ENCODE assay signal across 39 cellular contexts in the genomic region with DNA sequence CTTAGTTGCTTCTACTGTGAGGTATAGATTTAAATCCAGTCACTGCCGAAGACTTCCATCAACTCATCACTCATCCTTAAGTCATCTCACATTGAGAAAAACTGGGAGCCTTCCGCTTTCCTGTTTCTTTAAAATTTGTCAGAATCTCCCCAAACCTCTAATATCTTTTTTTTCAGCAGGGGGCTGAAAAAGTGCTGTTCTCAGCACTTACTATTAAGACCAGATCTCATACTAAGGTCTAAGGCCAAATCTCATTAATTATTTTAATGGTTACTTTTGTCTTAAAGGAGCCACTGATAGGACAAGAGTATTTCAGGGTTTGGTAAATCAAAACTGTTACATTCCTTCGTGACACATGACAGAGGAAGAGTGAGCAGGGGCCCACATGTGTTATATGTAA.
"Had no signal": no experiment of that assay in that cellular context is flagged by ENCODE, and none has a peak within 500 bp of the region (broad histone marks: within the 10 kb centered on the region; RNA-seq: fewer than 3 reads in every experiment).

No MANE protein-coding gene starts in this region.

- H3K27me3 Mint-ChIP-seq: activated T-cell treated with anti-CD3 and anti-CD28 coated beads, Interleukin-2, amount 50 U/mL, for 24 hours had no signal

- H3K27ac ChIP-seq: adrenal gland, body of pancreas, brain microvascular endothelial cell, breast epithelium, cardiac muscle cell, VCaP had no signal

- H3K4me1 ChIP-seq: adrenal gland, body of pancreas, breast epithelium had no signal

- H3K4me3 Mint-ChIP-seq: activated B cell treated with CpG ODN at 0.5 μM for 24 hours; activated CD4-positive, alpha-beta memory T cell treated with anti-CD3 and anti-CD28 coated beads, Interleukin-2, amount 10 ng/mL, durations not matched to agents 7 days and 5 days; activated CD4-positive, alpha-beta T cell treated with anti-CD3 and anti-CD28 coated beads, Interleukin-2, amount 10 ng/mL, durations not matched to agents 7 days and 5 days; activated CD8-positive, alpha-beta memory T cell treated with anti-CD3 and anti-CD28 coated beads, Interleukin-2, amount 10 ng/mL, durations not matched to agents 7 days and 5 days; activated CD8-positive, alpha-beta T cell treated with anti-CD3 and anti-CD28 coated beads, Interleukin-2, amount 10 ng/mL, durations not matched to agents 7 days and 5 days; activated naive CD4-positive, alpha-beta T cell treated with anti-CD3 and anti-CD28 coated beads, Interleukin-2, amount 10 ng/mL, durations not matched to agents 7 days and 5 days; activated naive CD4-positive, alpha-beta T cell treated with anti-CD3 and anti-CD28 coated beads, Interleukin-2, amount 50 U/mL, for 24 hours; activated naive CD8-positive, alpha-beta T cell; activated naive CD8-positive, alpha-beta T cell treated with anti-CD3 and anti-CD28 coated beads, Interleukin-2, amount 10 ng/mL, durations not matched to agents 7 days and 5 days; activated naive CD8-positive, alpha-beta T cell treated with anti-CD3 and anti-CD28 coated beads, Interleukin-2, amount 50 U/mL, for 24 hours; activated T-cell treated with anti-CD3 and anti-CD28 coated beads, Interleukin-2, amount 50 U/mL, for 24 hours; central memory CD8-positive, alpha-beta T cell; T-helper 1 cell treated with Interleukin-12 subunit alpha and Interleukin-12 subunit beta and Interleukin-4 antibody, amounts not matched to agents 30 μg/mL and 1 μg/mL, for 36 hours; T-helper 2 cell treated with Interferon-gamma antibody and Interleukin-4, amounts not matched to agents 5 μg/mL and 100 μg/mL, for 36 hours had no signal

- H3K36me3 ChIP-seq: adrenal gland, brain microvascular endothelial cell, breast epithelium, cardiac muscle cell had no signal

- H3K9me3 ChIP-seq: adrenal gland, body of pancreas, breast epithelium had no signal

- H3K4me1 Mint-ChIP-seq: activated B cell treated with CpG ODN at 0.5 μM for 24 hours; activated CD4-positive, alpha-beta memory T cell treated with anti-CD3 and anti-CD28 coated beads, Interleukin-2, amount 10 ng/mL, durations not matched to agents 7 days and 5 days; activated CD4-positive, alpha-beta T cell treated with anti-CD3 and anti-CD28 coated beads, Interleukin-2, amount 10 ng/mL, durations not matched to agents 7 days and 5 days; activated CD8-positive, alpha-beta memory T cell treated with anti-CD3 and anti-CD28 coated beads, Interleukin-2, amount 10 ng/mL, durations not matched to agents 7 days and 5 days; activated naive CD4-positive, alpha-beta T cell treated with anti-CD3 and anti-CD28 coated beads, Interleukin-2, amount 10 ng/mL, durations not matched to agents 7 days and 5 days; activated naive CD4-positive, alpha-beta T cell treated with anti-CD3 and anti-CD28 coated beads, Interleukin-2, amount 50 U/mL, for 24 hours; activated naive CD8-positive, alpha-beta T cell treated with anti-CD3 and anti-CD28 coated beads, Interleukin-2, amount 10 ng/mL, durations not matched to agents 7 days and 5 days; activated naive CD8-positive, alpha-beta T cell treated with anti-CD3 and anti-CD28 coated beads, Interleukin-2, amount 50 U/mL, for 24 hours; central memory CD8-positive, alpha-beta T cell had no signal

- H3K36me3 Mint-ChIP-seq: activated CD8-positive, alpha-beta memory T cell treated with anti-CD3 and anti-CD28 coated beads, Interleukin-2, amount 10 ng/mL, durations not matched to agents 7 days and 5 days; activated naive CD4-positive, alpha-beta T cell treated with anti-CD3 and anti-CD28 coated beads, Interleukin-2, amount 10 ng/mL, durations not matched to agents 7 days and 5 days; activated naive CD4-positive, alpha-beta T cell treated with anti-CD3 and anti-CD28 coated beads, Interleukin-2, amount 50 U/mL, for 24 hours; activated naive CD8-positive, alpha-beta T cell; activated naive CD8-positive, alpha-beta T cell treated with anti-CD3 and anti-CD28 coated beads, Interleukin-2, amount 10 ng/mL, durations not matched to agents 7 days and 5 days had no signal

- DNase-seq: activated B cell treated with CpG ODN at 0.5 μM for 24 hours; activated CD4-positive, alpha-beta memory T cell treated with anti-CD3 and anti-CD28 coated beads, Interleukin-2, amount 10 ng/mL, durations not matched to agents 7 days and 5 days; activated CD4-positive, alpha-beta T cell treated with anti-CD3 and anti-CD28 coated beads for 48 hours; activated CD4-positive, alpha-beta T cell treated with anti-CD3 and anti-CD28 coated beads, Interleukin-2, amount 10 ng/mL, durations not matched to agents 7 days and 5 days; activated CD4-positive, alpha-beta T cell treated with anti-CD3 and anti-CD28 coated beads, Interleukin-2, amount 50 U/mL, for 48 hours; activated CD4-positive, CD25-positive, alpha-beta regulatory T cell treated with anti-CD3 and anti-CD28 coated beads, Interleukin-2, amount 50 U/mL, for 72 hours; activated CD8-positive, alpha-beta memory T cell treated with anti-CD3 and anti-CD28 coated beads for 24 hours; activated CD8-positive, alpha-beta memory T cell treated with anti-CD3 and anti-CD28 coated beads, Interleukin-2, amount 10 ng/mL, durations not matched to agents 7 days and 5 days; activated CD8-positive, alpha-beta memory T cell treated with anti-CD3 and anti-CD28 coated beads, Interleukin-2, amount 50 U/mL, for 48 hours; activated CD8-positive, alpha-beta T cell treated with anti-CD3 and anti-CD28 coated beads, Interleukin-2, amount 10 ng/mL, durations not matched to agents 7 days and 5 days; activated effector memory CD4-positive, alpha-beta T cell treated with Interleukin-2 at 50 U/mL for 16 hours; activated gamma-delta T cell; activated naive CD4-positive, alpha-beta T cell treated with anti-CD3 and anti-CD28 coated beads, Interleukin-2, amount 10 ng/mL, durations not matched to agents 7 days and 5 days; activated naive CD4-positive, alpha-beta T cell treated with Interleukin-2 at 50 U/mL for 16 hours; activated naive CD8-positive, alpha-beta T cell treated with anti-CD3 and anti-CD28 coated beads, Interleukin-2, amount 10 ng/mL, durations not matched to agents 7 days and 5 days; activated naive CD8-positive, alpha-beta T cell treated with anti-CD3 and anti-CD28 coated beads, Interleukin-2, amount 50 U/mL, for 24 hours; activated T-cell treated with anti-CD3 and anti-CD28 coated beads, Interleukin-2, amount 50 U/mL, for 24 hours; activated T-cell treated with anti-CD3 and anti-CD28 coated beads, Interleukin-2, amount 50 U/mL, for 48 hours; adrenal gland; amniotic stem cell; aorta; body of pancreas; brain microvascular endothelial cell; caudate nucleus; cerebellar nuclear complex; T-helper 1 cell; T-helper 2 cell; T-helper 9 cell had no signal

- FAIRE-seq: astrocyte, TTC549 had no signal

- H3K9me3 Mint-ChIP-seq: activated B cell treated with CpG ODN at 0.5 μM for 24 hours; activated CD4-positive, alpha-beta memory T cell treated with anti-CD3 and anti-CD28 coated beads, Interleukin-2, amount 10 ng/mL, durations not matched to agents 7 days and 5 days; activated CD4-positive, alpha-beta T cell treated with anti-CD3 and anti-CD28 coated beads, Interleukin-2, amount 10 ng/mL, durations not matched to agents 7 days and 5 days; activated naive CD4-positive, alpha-beta T cell treated with anti-CD3 and anti-CD28 coated beads, Interleukin-2, amount 10 ng/mL, durations not matched to agents 7 days and 5 days; activated naive CD4-positive, alpha-beta T cell treated with anti-CD3 and anti-CD28 coated beads, Interleukin-2, amount 50 U/mL, for 24 hours; activated naive CD8-positive, alpha-beta T cell treated with anti-CD3 and anti-CD28 coated beads, Interleukin-2, amount 10 ng/mL, durations not matched to agents 7 days and 5 days; activated naive CD8-positive, alpha-beta T cell treated with anti-CD3 and anti-CD28 coated beads, Interleukin-2, amount 50 U/mL, for 24 hours; activated T-cell treated with anti-CD3 and anti-CD28 coated beads, Interleukin-2, amount 50 U/mL, for 24 hours; activated T-helper 2 cell treated with anti-CD3 and anti-CD28 coated beads, Interferon-gamma antibody, Interleukin-2, Interleukin-4, amounts not matched to agents 10 μg/mL and 5 μg/mL and 100 μg/mL, durations not matched to agents 14 hours and 24 hours and 36 hours; central memory CD8-positive, alpha-beta T cell; T-helper 1 cell treated with Interleukin-12 subunit alpha and Interleukin-12 subunit beta and Interleukin-4 antibody, amounts not matched to agents 30 μg/mL and 1 μg/mL, for 36 hours; T-helper 2 cell treated with Interferon-gamma antibody and Interleukin-4, amounts not matched to agents 5 μg/mL and 100 μg/mL, for 36 hours had no signal

- H3K27ac Mint-ChIP-seq: activated B cell treated with CpG ODN at 0.5 μM for 24 hours; activated CD4-positive, alpha-beta memory T cell treated with anti-CD3 and anti-CD28 coated beads, Interleukin-2, amount 10 ng/mL, durations not matched to agents 7 days and 5 days; activated CD4-positive, alpha-beta T cell treated with anti-CD3 and anti-CD28 coated beads, Interleukin-2, amount 10 ng/mL, durations not matched to agents 7 days and 5 days; activated CD8-positive, alpha-beta memory T cell treated with anti-CD3 and anti-CD28 coated beads, Interleukin-2, amount 10 ng/mL, durations not matched to agents 7 days and 5 days; activated CD8-positive, alpha-beta T cell treated with anti-CD3 and anti-CD28 coated beads, Interleukin-2, amount 10 ng/mL, durations not matched to agents 7 days and 5 days; activated naive CD4-positive, alpha-beta T cell treated with anti-CD3 and anti-CD28 coated beads, Interleukin-2, amount 10 ng/mL, durations not matched to agents 7 days and 5 days; activated naive CD4-positive, alpha-beta T cell treated with anti-CD3 and anti-CD28 coated beads, Interleukin-2, amount 50 U/mL, for 24 hours; activated naive CD8-positive, alpha-beta T cell; activated naive CD8-positive, alpha-beta T cell treated with anti-CD3 and anti-CD28 coated beads, Interleukin-2, amount 10 ng/mL, durations not matched to agents 7 days and 5 days; activated naive CD8-positive, alpha-beta T cell treated with anti-CD3 and anti-CD28 coated beads, Interleukin-2, amount 50 U/mL, for 24 hours; activated T-cell treated with anti-CD3 and anti-CD28 coated beads, Interleukin-2, amount 50 U/mL, for 24 hours; activated T-helper 2 cell treated with anti-CD3 and anti-CD28 coated beads, Interferon-gamma antibody, Interleukin-2, Interleukin-4, amounts not matched to agents 10 μg/mL and 5 μg/mL and 100 μg/mL, durations not matched to agents 14 hours and 24 hours and 36 hours; T-helper 1 cell treated with Interleukin-12 subunit alpha and Interleukin-12 subunit beta and Interleukin-4 antibody, amounts not matched to agents 30 μg/mL and 1 μg/mL, for 36 hours; T-helper 2 cell treated with Interferon-gamma antibody and Interleukin-4, amounts not matched to agents 5 μg/mL and 100 μg/mL, for 36 hours had no signal

- ATAC-seq: activated CD8-positive, alpha-beta memory T cell treated with anti-CD3 and anti-CD28 coated beads, Interleukin-2, amount 10 ng/mL, durations not matched to agents 7 days and 5 days; activated CD8-positive, alpha-beta T cell treated with anti-CD3 and anti-CD28 coated beads, Interleukin-2, amount 10 ng/mL, durations not matched to agents 7 days and 5 days; activated naive CD8-positive, alpha-beta T cell treated with anti-CD3 and anti-CD28 coated beads, Interleukin-2, amount 50 U/mL, for 24 hours; body of pancreas had no signal

- H3K27me3 ChIP-seq: adrenal gland, body of pancreas, breast epithelium had no signal

- H3K4me3 ChIP-seq: adrenal gland, body of pancreas, breast epithelium, cardiac muscle cell had no signal
